ENCODE assay signal across 8 cellular contexts in the genomic region with DNA sequence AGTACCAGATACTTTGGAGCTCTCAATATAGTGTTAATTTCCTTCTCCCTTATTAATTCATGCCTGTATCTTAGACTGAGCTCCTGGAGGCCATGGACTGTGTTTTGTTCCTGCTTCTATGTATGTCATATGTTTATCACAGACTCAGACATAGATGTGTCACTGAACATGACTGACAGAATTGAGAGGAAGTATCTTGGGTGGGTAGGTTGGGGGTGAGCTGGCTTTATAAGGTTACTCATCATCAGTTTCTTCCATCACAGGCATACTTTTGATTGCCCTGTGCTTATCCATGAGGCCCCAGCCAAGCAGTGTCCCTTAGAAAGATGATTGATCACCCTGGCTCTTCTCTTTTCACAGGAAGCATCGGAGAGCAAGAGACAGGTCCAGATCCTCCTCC. TPM values are rescaled to one million over a fixed set of nuclear protein-coding genes. Genes with fewer than 3 reads are reported as not detected.
DNase-seq lines count a peak whose midpoint lies in the region; ATAC-seq, FAIRE-seq and TF ChIP-seq lines count a peak whose summit lies in the region.

No MANE protein-coding gene starts in this region.

- peak overlapping the region; percentile 100 for H3K27ac Mint-ChIP-seq in activated naive CD4-positive, alpha-beta T cell treated with anti-CD3 and anti-CD28 coated beads, Interleukin-2, amount 50 U/mL, for 24 hours
- H3K27ac Mint-ChIP-seq in activated naive CD8-positive, alpha-beta T cell treated with anti-CD3 and anti-CD28 coated beads, Interleukin-2, amount 50 U/mL, for 24 hours, result peak overlapping the region; percentile 87
- no peak overlapping the region for H3K27ac Mint-ChIP-seq in mesothelial cell of epicardium

- in situ Hi-C loops in transverse colon (cut with MboI; ENCODE audit: low pct_ligation_motif_present in 1 of 4, low pct_unique_long_range_greater_than_20kb in 1 of 4, low sequenced_read_pairs in 3 of 4), result no loop called here

- TF ChIP-seq CTCF in right lobe of liver (IDR thresholded peaks at IDR 0.05), result no peak
- TF ChIP-seq CTCF in transverse colon (IDR thresholded peaks at IDR 0.05), result no peak
- TF ChIP-seq CTCF in mesothelial cell of epicardium (IDR thresholded peaks at IDR 0.05; ENCODE audit: unreplicated experiment), result no peak

- H3K36me3 ChIP-seq in right lobe of liver (peaks cover 7 to 86% (median 31%) of the 10 kb centered on the region in 4 donors), transverse colon (peaks cover 0 to 43% (median 20%) of the 10 kb centered on the region in 4 donors)

- no peak for FAIRE-seq in GM12892 (lab: Jason Lieb, UNC)

- H3K9me3 ChIP-seq in right lobe of liver, result no peaks in the 10 kb centered on the region
- no peaks in the 10 kb centered on the region for H3K9me3 ChIP-seq in transverse colon

- peak overlapping the region; percentile 71 for H3K4me3 Mint-ChIP-seq in activated naive CD4-positive, alpha-beta T cell treated with anti-CD3 and anti-CD28 coated beads, Interleukin-2, amount 50 U/mL, for 24 hours
- H3K4me3 Mint-ChIP-seq in activated naive CD8-positive, alpha-beta T cell treated with anti-CD3 and anti-CD28 coated beads, Interleukin-2, amount 50 U/mL, for 24 hours, result no peak overlapping the region
- no peak overlapping the region for H3K4me3 Mint-ChIP-seq in mesothelial cell of epicardium

- peaks cover 57% of the 10 kb centered on the region for H3K4me1 Mint-ChIP-seq in activated naive CD4-positive, alpha-beta T cell treated with anti-CD3 and anti-CD28 coated beads, Interleukin-2, amount 50 U/mL, for 24 hours
- H3K4me1 Mint-ChIP-seq in activated naive CD8-positive, alpha-beta T cell treated with anti-CD3 and anti-CD28 coated beads, Interleukin-2, amount 50 U/mL, for 24 hours, result peaks cover 66% of the 10 kb centered on the region
- peaks cover 5% of the 10 kb centered on the region for H3K4me1 Mint-ChIP-seq in mesothelial cell of epicardium

- intact Hi-C loops in right lobe of liver (cut with DNase I), result no loop called here
- intact Hi-C loops in transverse colon (cut with DNase I; ENCODE audit: low total_unique reads), result no loop called here

- no peaks in the 10 kb centered on the region for H3K27me3 Mint-ChIP-seq in activated naive CD4-positive, alpha-beta T cell treated with anti-CD3 and anti-CD28 coated beads, Interleukin-2, amount 50 U/mL, for 24 hours
- no peaks in the 10 kb centered on the region for H3K27me3 Mint-ChIP-seq in activated naive CD8-positive, alpha-beta T cell treated with anti-CD3 and anti-CD28 coated beads, Interleukin-2, amount 50 U/mL, for 24 hours
- no peaks in the 10 kb centered on the region for H3K27me3 Mint-ChIP-seq in mesothelial cell of epicardium (ENCODE audit: low read depth)

- TF ChIP-seq POLR2A in right lobe of liver (IDR thresholded peaks at IDR 0.05) (no peak), transverse colon (IDR thresholded peaks at IDR 0.05) (no peak), GM12892 (IDR thresholded peaks at IDR 0.05; ENCODE audit: low read depth, low read length) (no peak)

- no peaks in the 10 kb centered on the region for H3K9me3 Mint-ChIP-seq in activated naive CD4-positive, alpha-beta T cell treated with anti-CD3 and anti-CD28 coated beads, Interleukin-2, amount 50 U/mL, for 24 hours
- no peaks in the 10 kb centered on the region for H3K9me3 Mint-ChIP-seq in activated naive CD8-positive, alpha-beta T cell treated with anti-CD3 and anti-CD28 coated beads, Interleukin-2, amount 50 U/mL, for 24 hours
- no peaks in the 10 kb centered on the region for H3K9me3 Mint-ChIP-seq in mesothelial cell of epicardium

- no peak for TF ChIP-seq EP300 in transverse colon (IDR thresholded peaks at IDR 0.05; ENCODE audit: low read depth)

- peaks cover 22% of the 10 kb centered on the region for H3K36me3 Mint-ChIP-seq in activated naive CD4-positive, alpha-beta T cell treated with anti-CD3 and anti-CD28 coated beads, Interleukin-2, amount 50 U/mL, for 24 hours
- peaks cover 59% of the 10 kb centered on the region for H3K36me3 Mint-ChIP-seq in activated naive CD8-positive, alpha-beta T cell treated with anti-CD3 and anti-CD28 coated beads, Interleukin-2, amount 50 U/mL, for 24 hours (ENCODE audit: low read depth)
- peaks cover 38% of the 10 kb centered on the region for H3K36me3 Mint-ChIP-seq in mesothelial cell of epicardium

- peak overlapping the region in 2 of 3 donors; percentile 15 to 46 for H3K27ac ChIP-seq in right lobe of liver
- peak overlapping the region; percentile 64 to 73 (median 67) for H3K27ac ChIP-seq in transverse colon

- DNase-seq in activated naive CD4-positive, alpha-beta T cell treated with anti-CD3 and anti-CD28 coated beads, Interleukin-2, amount 50 U/mL, for 16 hours, result no peak
- DNase-seq in activated naive CD8-positive, alpha-beta T cell treated with anti-CD3 and anti-CD28 coated beads, Interleukin-2, amount 50 U/mL, for 24 hours, result no peak
- no peak for DNase-seq in right lobe of liver
- DNase-seq in transverse colon, result no peak
- no peak for DNase-seq in GM12892 (ENCODE audit: insufficient read length)
- DNase-seq in mesothelial cell of epicardium (ENCODE audit: low spot score in 2 of 2, unreplicated experiment in 2 of 2), result no peak
- no peak for DNase-seq in hypothalamus (lab: John Stamatoyannopoulos, UW)

- WGBS in right lobe of liver (ENCODE audit: insufficient coverage, low coverage, low lambda C conversion rate, missing lambda C conversion rate), result 86% methylated on average over 1 of the region's 1 CpG
- WGBS in transverse colon (ENCODE audit: low coverage in 1 of 2), 2 donors, result 92% methylated on average over 1 of the region's 1 CpG; no CpG with 5 or more reads in 1 of the 2 donors

- H3K4me1 ChIP-seq in right lobe of liver (peaks cover 0 to 3% (median 1%) of the 10 kb centered on the region in 4 donors), transverse colon (peaks cover 0 to 34% (median 17%) of the 10 kb centered on the region in 4 donors)

- H3K27me3 ChIP-seq in right lobe of liver (no peaks in the 10 kb centered on the region), transverse colon (no peaks in the 10 kb centered on the region)

- ATAC-seq in activated naive CD8-positive, alpha-beta T cell treated with anti-CD3 and anti-CD28 coated beads, Interleukin-2, amount 50 U/mL, for 24 hours, result peak; percentile 74
- peak in 1 of 4 donors; percentile 2 for ATAC-seq in right lobe of liver

- H3K4me3 ChIP-seq in right lobe of liver (no peak overlapping the region), transverse colon (no peak overlapping the region)

RNA-seq across cellular contexts. Expression of a gene that starts 5.6 kb away (rescaled TPM):
- 1 to 10 TPM in 4 of 6 experiments, under 1 TPM in 2; 0.50 to 5.1 (median 1.2) TPM for total RNA-seq in right lobe of liver
- total RNA-seq in transverse colon, result 100 to 1,000 TPM in 1 of 4 donors, 10 to 100 TPM in 3; 12.7 to 143 (median 15.9) TPM
- 15.3 TPM for polyA plus RNA-seq in GM12892 (2012; ENCODE audit: missing spikeins)
- 44.3 to 47.1 TPM (median 47.0 TPM) in 3 replicates for total RNA-seq in mesothelial cell of epicardium

RNA-seq across cellular contexts. Expression of a gene that starts 22.9 kb away (rescaled TPM):
- 10 to 100 TPM in 2 of 6 experiments, 1 to 10 TPM in 4; 3.2 to 20.6 (median 5.1) TPM for total RNA-seq in right lobe of liver
- 10 to 100 TPM in 3 of 4 donors, 1 to 10 TPM in 1; 4.4 to 24.8 (median 10.4) TPM for total RNA-seq in transverse colon
- 0.66 TPM for polyA plus RNA-seq in GM12892 (2012; ENCODE audit: missing spikeins)
- 78.1 to 80.4 TPM (median 80.4 TPM) in 3 replicates for total RNA-seq in mesothelial cell of epicardium
